9 cellular contexts compared by ENCODE assay signal in genomic region chr21:36589352-36589971, GRCh38.
DNase-seq lines count a peak whose midpoint lies in the region; ATAC-seq, FAIRE-seq and TF ChIP-seq lines count a peak whose summit lies in the region.
"Had no signal": no experiment of that assay in that cellular context is flagged by ENCODE, and none has a peak within 500 bp of the region (broad histone marks: within the 10 kb centered on the region; RNA-seq: fewer than 3 reads in every experiment).

No MANE protein-coding gene starts in this region.

- H3K27ac ChIP-seq in keratinocyte (ENCODE audit: control insufficient read depth, insufficient read depth, low read length) = no peak overlapping the region

- H3K27me3 Mint-ChIP-seq in activated CD8-positive, alpha-beta memory T cell treated with anti-CD3 and anti-CD28 coated beads, Interleukin-2, amount 10 ng/mL, durations not matched to agents 7 days and 5 days = peaks cover 7% of the 10 kb centered on the region
- H3K27me3 Mint-ChIP-seq in activated naive CD8-positive, alpha-beta T cell treated with anti-CD3 and anti-CD28 coated beads for 36 hours = no peaks in the 10 kb centered on the region
- H3K27me3 Mint-ChIP-seq in type B pancreatic cell = peaks cover 21% of the 10 kb centered on the region
- H3K27me3 Mint-ChIP-seq: activated naive CD8-positive, alpha-beta T cell had no signal

- H3K9me2 ChIP-seq in Loucy (replicated peaks; ENCODE audit: low read depth, low read length) = no peaks in the 10 kb centered on the region

- H3K4me2 ChIP-seq in Loucy (ENCODE audit: low read depth, low read length, poor library complexity, severe bottlenecking) (no peak overlapping the region), keratinocyte (ENCODE audit: control insufficient read depth, extremely low read depth, insufficient read depth, low read depth, low read length) (no peak overlapping the region)

- peaks cover 16% of the 10 kb centered on the region for H3K4me1 ChIP-seq in Loucy (ENCODE audit: insufficient read depth, low read length, poor library complexity, severe bottlenecking)
- peaks cover 11% of the 10 kb centered on the region for H3K4me1 ChIP-seq in keratinocyte (ENCODE audit: control insufficient read depth, extremely low read depth, insufficient read depth, low read length)

- H3K4me3 Mint-ChIP-seq in activated CD8-positive, alpha-beta memory T cell treated with anti-CD3 and anti-CD28 coated beads, Interleukin-2, amount 10 ng/mL, durations not matched to agents 7 days and 5 days = no peak overlapping the region
- no peak overlapping the region for H3K4me3 Mint-ChIP-seq in activated naive CD8-positive, alpha-beta T cell treated with anti-CD3 and anti-CD28 coated beads for 36 hours
- no peak overlapping the region for H3K4me3 Mint-ChIP-seq in type B pancreatic cell
- H3K4me3 Mint-ChIP-seq: activated naive CD8-positive, alpha-beta T cell had no signal

- H3K9me3 ChIP-seq in Loucy (ENCODE audit: insufficient read depth, low read depth, low read length) (no peaks in the 10 kb centered on the region), keratinocyte (ENCODE audit: control insufficient read depth, low read depth, low read length) (no peaks in the 10 kb centered on the region)

- TF ChIP-seq CTCF in Loucy (conservative IDR thresholded peaks at IDR 0.05; ENCODE audit: low read length) (peak; percentile 83), keratinocyte (optimal IDR thresholded peaks at IDR 0.05 in 1 of 3, IDR thresholded peaks at IDR 0.05 in 1 of 3, conservative IDR thresholded peaks at IDR 0.05 in 1 of 3; ENCODE audit: extremely low read depth in 1 of 3, insufficient read depth in 2 of 3, low read length in 3 of 3) (peak; percentile 60 to 67 (median 65)), type B pancreatic cell (conservative IDR thresholded peaks at IDR 0.05) (peak; percentile 60)

- ATAC-seq in activated CD8-positive, alpha-beta memory T cell treated with anti-CD3 and anti-CD28 coated beads, Interleukin-2, amount 10 ng/mL, durations not matched to agents 7 days and 5 days = peak; percentile 39
- ATAC-seq in HG03025 (IDR thresholded peaks at IDR 0.05; ENCODE audit: low FRiP score, unreplicated experiment) = no peak

- H3K27ac Mint-ChIP-seq in activated CD8-positive, alpha-beta memory T cell treated with anti-CD3 and anti-CD28 coated beads, Interleukin-2, amount 10 ng/mL, durations not matched to agents 7 days and 5 days = no peak overlapping the region
- no peak overlapping the region for H3K27ac Mint-ChIP-seq in activated naive CD8-positive, alpha-beta T cell treated with anti-CD3 and anti-CD28 coated beads for 36 hours
- H3K27ac Mint-ChIP-seq in type B pancreatic cell = no peak overlapping the region
- H3K27ac Mint-ChIP-seq: activated naive CD8-positive, alpha-beta T cell had no signal

- peak; percentile 43 for DNase-seq in activated CD8-positive, alpha-beta memory T cell treated with anti-CD3 and anti-CD28 coated beads, Interleukin-2, amount 10 ng/mL, durations not matched to agents 7 days and 5 days
- DNase-seq in activated CD8-positive, alpha-beta memory T cell treated with anti-CD3 and anti-CD28 coated beads for 24 hours = no peak
- DNase-seq in activated naive CD8-positive, alpha-beta T cell treated with anti-CD3 and anti-CD28 coated beads for 36 hours = peak; percentile 35
- DNase-seq in keratinocyte (ENCODE audit: low read depth, low spot score) (no peak), type B pancreatic cell (ENCODE audit: extremely low spot score, unreplicated experiment) (no peak), DMS153 (lab: John Stamatoyannopoulos, UW) (no peak)

- H3K36me3 ChIP-seq in Loucy (ENCODE audit: insufficient read depth, low read length) (no peaks in the 10 kb centered on the region), keratinocyte (ENCODE audit: control insufficient read depth in 2 of 2, extremely low read depth in 1 of 2, insufficient read depth in 2 of 2, low read length in 2 of 2) (no peaks in the 10 kb centered on the region)

- no peak for FAIRE-seq in keratinocyte (lab: Jason Lieb, UNC)

- H3K36me3 Mint-ChIP-seq in activated CD8-positive, alpha-beta memory T cell treated with anti-CD3 and anti-CD28 coated beads, Interleukin-2, amount 10 ng/mL, durations not matched to agents 7 days and 5 days = no peaks in the 10 kb centered on the region
- H3K36me3 Mint-ChIP-seq in activated naive CD8-positive, alpha-beta T cell treated with anti-CD3 and anti-CD28 coated beads for 36 hours = no peaks in the 10 kb centered on the region
- H3K36me3 Mint-ChIP-seq in type B pancreatic cell = no peaks in the 10 kb centered on the region
- H3K36me3 Mint-ChIP-seq: activated naive CD8-positive, alpha-beta T cell had no signal

- H3K9me3 Mint-ChIP-seq in activated CD8-positive, alpha-beta memory T cell treated with anti-CD3 and anti-CD28 coated beads, Interleukin-2, amount 10 ng/mL, durations not matched to agents 7 days and 5 days (ENCODE audit: low read depth) = no peaks in the 10 kb centered on the region
- H3K9me3 Mint-ChIP-seq in activated naive CD8-positive, alpha-beta T cell treated with anti-CD3 and anti-CD28 coated beads for 36 hours = no peaks in the 10 kb centered on the region
- H3K9me3 Mint-ChIP-seq in type B pancreatic cell = no peaks in the 10 kb centered on the region

- no peaks in the 10 kb centered on the region for H3K9me1 ChIP-seq in keratinocyte (ENCODE audit: control insufficient read depth, extremely low read depth, insufficient read depth, low read length)

- H3K9ac ChIP-seq in Loucy (ENCODE audit: low read depth, low read length, poor library complexity, severe bottlenecking) (no peak overlapping the region), keratinocyte (ENCODE audit: control insufficient read depth, extremely low read depth, insufficient read depth, low read length) (no peak overlapping the region)

- H3K79me2 ChIP-seq in Loucy (ENCODE audit: insufficient read depth, low read length) = no peaks in the 10 kb centered on the region
- no peaks in the 10 kb centered on the region for H3K79me2 ChIP-seq in keratinocyte (ENCODE audit: control insufficient read depth, insufficient read depth, low read length)

- dilution Hi-C loops in keratinocyte (cut with MboI; ENCODE audit: extremely low pct_ligation_motif_present, low sequenced_read_pairs) = no loop called here

- CTCF ChIA-PET in activated CD8-positive, alpha-beta memory T cell treated with anti-CD3 and anti-CD28 coated beads, Interleukin-2, amount 10 ng/mL, durations not matched to agents 7 days and 5 days (lab: Charles Lee) = no interaction called here

- no peak overlapping the region for H3K4me3 ChIP-seq in Loucy (ENCODE audit: low read length, poor library complexity, severe bottlenecking)
- H3K4me3 ChIP-seq in keratinocyte (ENCODE audit: control insufficient read depth in 2 of 3, extremely low read depth in 1 of 3, insufficient read depth in 2 of 3, low read depth in 1 of 3, low read length in 3 of 3) = no peak overlapping the region

- no peaks in the 10 kb centered on the region for H4K20me1 ChIP-seq in Loucy (ENCODE audit: insufficient read depth, low read length, poor library complexity, severe bottlenecking)
- no peaks in the 10 kb centered on the region for H4K20me1 ChIP-seq in keratinocyte (ENCODE audit: control insufficient read depth, extremely low read depth, insufficient read depth, low read length)

- no peaks in the 10 kb centered on the region for H3K4me1 Mint-ChIP-seq in activated CD8-positive, alpha-beta memory T cell treated with anti-CD3 and anti-CD28 coated beads, Interleukin-2, amount 10 ng/mL, durations not matched to agents 7 days and 5 days
- H3K4me1 Mint-ChIP-seq in activated naive CD8-positive, alpha-beta T cell treated with anti-CD3 and anti-CD28 coated beads for 36 hours = peaks cover 5% of the 10 kb centered on the region
- H3K4me1 Mint-ChIP-seq in type B pancreatic cell (ENCODE audit: unreplicated experiment) = no peaks in the 10 kb centered on the region

- H3K27me3 ChIP-seq in Loucy (ENCODE audit: insufficient read depth, low read length, poor library complexity, severe bottlenecking) (no peaks in the 10 kb centered on the region), keratinocyte (ENCODE audit: control insufficient read depth, extremely low read depth, insufficient read depth, low read length) (peaks cover 5% of the 10 kb centered on the region)

- H2AFZ ChIP-seq in Loucy (ENCODE audit: low read length) = peak overlapping the region; percentile 62; the same call in 1 of the 2 replicates
- no peak overlapping the region for H2AFZ ChIP-seq in keratinocyte (ENCODE audit: control insufficient read depth, low read length)

- no peaks in the 10 kb centered on the region for H3F3A ChIP-seq in Loucy (ENCODE audit: low read depth)

Comparison
In these comparisons a context has a peak if more than half of its experiments do, and no peak if none do; other contexts are left out.
1. DNase-seq: peak in activated CD8-positive, alpha-beta memory T cell treated with anti-CD3 and anti-CD28 coated beads, Interleukin-2, amount 10 ng/mL, durations not matched to agents 7 days and 5 days (single experiment) and activated naive CD8-positive, alpha-beta T cell treated with anti-CD3 and anti-CD28 coated beads for 36 hours (single experiment); none in activated CD8-positive, alpha-beta memory T cell treated with anti-CD3 and anti-CD28 coated beads for 24 hours (single experiment), keratinocyte (single experiment), type B pancreatic cell (single experiment) and DMS153 (single experiment).
2. Peak in every context shown above with its lines, with median percentiles within 50 percentile points of each other: CTCF ChIP-seq.